In the genomic region with DNA sequence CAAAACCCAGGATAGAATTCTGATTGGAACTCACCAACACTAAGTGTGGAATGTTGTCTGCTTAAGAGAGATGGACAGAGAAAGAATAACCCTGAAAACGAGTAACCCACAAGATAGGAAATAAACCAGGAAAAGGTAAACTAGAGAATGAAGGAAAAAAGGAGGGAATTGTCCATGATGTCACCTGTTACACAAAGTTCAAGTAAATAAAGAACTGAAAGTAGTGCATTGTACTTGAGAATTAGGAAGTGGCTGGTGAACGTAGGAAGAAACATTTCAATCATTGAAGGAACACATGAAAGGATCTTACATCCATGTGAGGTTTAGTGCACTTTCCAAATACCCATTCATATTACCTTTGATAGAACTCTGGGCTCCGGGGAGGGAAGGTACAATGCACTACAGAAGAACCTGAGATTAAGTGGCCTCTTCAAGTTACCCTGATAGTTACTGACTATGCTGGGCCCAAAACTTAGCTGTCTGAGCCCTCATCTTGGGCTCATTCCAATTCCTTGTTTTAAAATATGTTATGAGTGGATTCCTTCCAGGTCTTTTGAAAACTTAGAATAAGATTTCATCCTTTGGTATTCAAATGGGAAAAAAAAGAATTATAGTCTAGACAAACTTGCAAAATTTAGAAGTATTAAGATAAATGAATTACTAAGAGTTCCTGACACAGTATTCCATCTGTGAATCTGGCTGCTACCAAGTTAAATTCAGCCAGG, we compare ENCODE assay signal across 9 cellular contexts. TPM values are rescaled to one million over a fixed set of nuclear protein-coding genes. Genes with fewer than 3 reads are reported as not detected.
DNase-seq lines count a peak whose midpoint lies in the region; ATAC-seq, FAIRE-seq and TF ChIP-seq lines count a peak whose summit lies in the region.
"Had no signal": no experiment of that assay in that cellular context is flagged by ENCODE, and none has a peak within 500 bp of the region (broad histone marks: within the 10 kb centered on the region; RNA-seq: fewer than 3 reads in every experiment).

No MANE protein-coding gene starts in this region.

- no peak overlapping the region for H3K27ac ChIP-seq in HepG2 (ENCODE audit: extremely low read length, insufficient read depth, low read length)
- H3K27ac ChIP-seq in temporal lobe (ENCODE audit: low read depth, low read length) = peak overlapping the region; percentile 55

- TF ChIP-seq EP300 in HepG2 (IDR thresholded peaks at IDR 0.05; ENCODE audit: low read depth in 2 of 2, low read length in 2 of 2) (no peak), HepG2 (CRISPR knock-in tag; IDR thresholded peaks at IDR 0.05; ENCODE audit: borderline replicate concordance) (no peak)

- peaks cover 26% of the 10 kb centered on the region for H3K4me1 Mint-ChIP-seq in activated CD4-positive, alpha-beta T cell treated with anti-CD3 and anti-CD28 coated beads, Interleukin-2, amount 10 ng/mL, durations not matched to agents 7 days and 5 days
- peaks cover 23% of the 10 kb centered on the region for H3K4me1 Mint-ChIP-seq in activated naive CD8-positive, alpha-beta T cell treated with anti-CD3 and anti-CD28 coated beads for 36 hours

- FAIRE-seq in HepG2 (lab: Jason Lieb, UNC) = no peak

- H3K27me3 ChIP-seq in HepG2 (ENCODE audit: control insufficient read depth in 1 of 2, insufficient read depth in 2 of 2, low read length in 2 of 2) = no peaks in the 10 kb centered on the region

- ATAC-seq in HepG2 (no peak), HG02884 (IDR thresholded peaks at IDR 0.05; ENCODE audit: unreplicated experiment) (no peak), GM18511 (IDR thresholded peaks at IDR 0.05; ENCODE audit: unreplicated experiment) (no peak)

- TF ChIP-seq CTCF in HepG2 (CRISPR knock-in tag; IDR thresholded peaks at IDR 0.05) = no peak

- POLR2A ChIA-PET in activated CD4-positive, alpha-beta T cell treated with anti-CD3 and anti-CD28 coated beads, Interleukin-2, amount 10 ng/mL, durations not matched to agents 7 days and 5 days (lab: Charles Lee) = no interaction called here
- POLR2A ChIA-PET in HepG2 (lab: Yijun Ruan, JAX) = interaction anchor here (1.3 to 1.7 kb wide), 2 partner anchors 9 to 234 kb away, joined by 4 to 7 read pairs; no protein-coding TSS in a partner anchor

- H3K36me3 ChIP-seq in HepG2 (replicated peaks in 1 of 2; ENCODE audit: control insufficient read depth in 1 of 2, insufficient read depth in 2 of 2, low read length in 2 of 2) = no peaks in the 10 kb centered on the region; a peak in 1 of 5 replicates

- H3K9ac ChIP-seq in HepG2 (ENCODE audit: insufficient read depth, low read depth, low read length) = peak overlapping the region; percentile 76; the same call in 1 of the 2 replicates

- H3K9me3 ChIP-seq in HepG2 (ENCODE audit: low read length) = no peaks in the 10 kb centered on the region

- H4K20me1 ChIP-seq in HepG2 (ENCODE audit: insufficient read depth, low read length) = peaks cover 7% of the 10 kb centered on the region; the same call in 1 of the 2 replicates

- CTCF ChIA-PET in activated CD4-positive, alpha-beta T cell treated with anti-CD3 and anti-CD28 coated beads, Interleukin-2, amount 10 ng/mL, durations not matched to agents 7 days and 5 days (lab: Charles Lee) = interaction anchor here (1.4 to 1.5 kb wide), 2 partner anchors 13 to 24 kb away, joined by 3 to 4 read pairs; no protein-coding TSS in a partner anchor
- CTCF ChIA-PET in HepG2 (lab: Yijun Ruan, JAX; ENCODE audit: low intra/inter-chr PET ratio, low total read pairs) = no interaction called here

- peak overlapping the region; percentile 68 for H2AFZ ChIP-seq in HepG2 (ENCODE audit: low read length)

- DNase-seq in activated CD4-positive, alpha-beta T cell treated with anti-CD3 and anti-CD28 coated beads, Interleukin-2, amount 10 ng/mL, durations not matched to agents 7 days and 5 days = no peak
- no peak for DNase-seq in activated CD4-positive, alpha-beta T cell treated with anti-CD3 and anti-CD28 coated beads for 48 hours
- DNase-seq in activated naive CD8-positive, alpha-beta T cell treated with anti-CD3 and anti-CD28 coated beads for 36 hours = no peak
- DNase-seq in HepG2 (ENCODE audit: low spot score) (peak; percentile 37), posterior cingulate gyrus (no peak)
- DNase-seq: activated CD4-positive, CD25-positive, alpha-beta regulatory T cell had no signal

- peaks cover 28% of the 10 kb centered on the region for H3K4me1 ChIP-seq in HepG2 (ENCODE audit: insufficient read depth, low read length)

- peak overlapping the region; percentile 94 for H3K4me3 Mint-ChIP-seq in activated CD4-positive, alpha-beta T cell treated with anti-CD3 and anti-CD28 coated beads, Interleukin-2, amount 10 ng/mL, durations not matched to agents 7 days and 5 days
- peak overlapping the region; percentile 97 for H3K4me3 Mint-ChIP-seq in activated naive CD8-positive, alpha-beta T cell treated with anti-CD3 and anti-CD28 coated beads for 36 hours

- no peaks in the 10 kb centered on the region for H3K9me3 Mint-ChIP-seq in activated CD4-positive, alpha-beta T cell treated with anti-CD3 and anti-CD28 coated beads, Interleukin-2, amount 10 ng/mL, durations not matched to agents 7 days and 5 days
- no peaks in the 10 kb centered on the region for H3K9me3 Mint-ChIP-seq in activated naive CD8-positive, alpha-beta T cell treated with anti-CD3 and anti-CD28 coated beads for 36 hours

- intact Hi-C loops in HepG2 (cut with micrococcal nuclease; ENCODE audit: unreplicated experiment) = loop anchor here (5.0 to 10.0 kb wide), 3 partner anchors 298 to 1438 kb away; a partner anchor contains a TSS
- intact Hi-C loops in posterior cingulate gyrus (cut with DNase I) = loop anchor here (10.0 kb wide), 1 partner anchor 51 kb away; no protein-coding TSS in a partner anchor

- no peak for TF ChIP-seq RAD21 in HepG2 (CRISPR knock-in tag; IDR thresholded peaks at IDR 0.05)

- WGBS in HepG2 (ENCODE audit: low lambda C conversion rate) = 0% methylated on average over 3 of the region's 3 CpGs

- H3K4me2 ChIP-seq in HepG2 (ENCODE audit: low read depth, low read length) = peak overlapping the region; percentile 92

- H3K79me2 ChIP-seq in HepG2 (ENCODE audit: insufficient read depth, low read length) = peaks cover 29% of the 10 kb centered on the region

- in situ Hi-C loops in HepG2 (cut with HindIII; ENCODE audit: extremely low pct_ligation_motif_present, low pct_unique_long_range_greater_than_20kb) = no loop called here

- no TSS peak for BruUV-seq in HepG2 (replicated peaks; lab: Mats Ljungman, UMichigan)

- no peak overlapping the region for H3K27ac Mint-ChIP-seq in activated CD4-positive, alpha-beta T cell treated with anti-CD3 and anti-CD28 coated beads, Interleukin-2, amount 10 ng/mL, durations not matched to agents 7 days and 5 days
- no peak overlapping the region for H3K27ac Mint-ChIP-seq in activated naive CD8-positive, alpha-beta T cell treated with anti-CD3 and anti-CD28 coated beads for 36 hours

- no peak for TF ChIP-seq POLR2A in HepG2 (IDR thresholded peaks at IDR 0.05; ENCODE audit: insufficient read depth in 1 of 2, low read depth in 2 of 2, low read length in 2 of 2)

- peaks cover 30% of the 10 kb centered on the region for H3K27me3 Mint-ChIP-seq in activated CD4-positive, alpha-beta T cell treated with anti-CD3 and anti-CD28 coated beads, Interleukin-2, amount 10 ng/mL, durations not matched to agents 7 days and 5 days
- peaks cover 6% of the 10 kb centered on the region for H3K27me3 Mint-ChIP-seq in activated naive CD8-positive, alpha-beta T cell treated with anti-CD3 and anti-CD28 coated beads for 36 hours

- H3K36me3 Mint-ChIP-seq in activated CD4-positive, alpha-beta T cell treated with anti-CD3 and anti-CD28 coated beads, Interleukin-2, amount 10 ng/mL, durations not matched to agents 7 days and 5 days (ENCODE audit: low read depth) = no peaks in the 10 kb centered on the region
- no peaks in the 10 kb centered on the region for H3K36me3 Mint-ChIP-seq in activated naive CD8-positive, alpha-beta T cell treated with anti-CD3 and anti-CD28 coated beads for 36 hours

- peak overlapping the region; percentile 82 to 89 (median 88); a peak in 5 of 6 replicates for H3K4me3 ChIP-seq in HepG2 (replicated peaks in 1 of 3; ENCODE audit: insufficient read depth in 1 of 3, low read depth in 2 of 3, low read length in 3 of 3)

RNA-seq across cellular contexts. Expression of a gene that starts 1.1 kb away (rescaled TPM):
- 10 to 100 TPM; 20.2 to 24.3 TPM for total RNA-seq in activated CD4-positive, alpha-beta T cell treated with anti-CD3 and anti-CD28 coated beads, Interleukin-2, amount 10 ng/mL, durations not matched to agents 7 days and 5 days
- 10 to 100 TPM; 14.8 to 16.3 TPM for total RNA-seq in activated naive CD8-positive, alpha-beta T cell treated with anti-CD3 and anti-CD28 coated beads for 36 hours
- total RNA-seq in HepG2 (2016; rRNA removed; fragmentation: Illumina TruSeq; extraction: Trizol) = 34.7 and 40.6 TPM in 2 replicates
- 9.1 and 12.7 TPM in 2 replicates for total RNA-seq in HepG2 (2016; cell fraction: cytosol; rRNA removed; fragmentation: Illumina TruSeq; extraction: Trizol; ENCODE audit: low read depth)
- total RNA-seq in HepG2 (2016; cell fraction: insoluble cytoplasmic fraction; rRNA removed; fragmentation: Illumina TruSeq; extraction: Trizol) = 32.6 and 44.2 TPM in 2 replicates
- 22.3 and 24.0 TPM in 2 replicates for total RNA-seq in HepG2 (2016; cell fraction: membrane; rRNA removed; fragmentation: Illumina TruSeq; extraction: Trizol)
- total RNA-seq in HepG2 (2016; cell fraction: nucleus; rRNA removed; fragmentation: Illumina TruSeq; extraction: Trizol) = 23.7 and 27.2 TPM in 2 replicates
- 25.1 and 28.0 TPM in 2 replicates for polyA plus RNA-seq in HepG2 (2011; rRNA removed)
- polyA plus RNA-seq in HepG2 (2011; cell fraction: cytosol; rRNA removed) = 12.2 and 15.6 TPM in 2 replicates
- polyA plus RNA-seq in HepG2 (2011; cell fraction: nucleus; rRNA removed) = 13.1 and 15.8 TPM in 2 replicates
- polyA plus RNA-seq in HepG2 (2012) = 25.0 and 25.6 TPM in 2 replicates
- polyA plus RNA-seq in HepG2 (2016; cell fraction: cytosol; fragmentation: Illumina TruSeq; extraction: Trizol; ENCODE audit: low read depth) = 5.7 and 8.0 TPM in 2 replicates
- 38.6 and 40.4 TPM in 2 replicates for polyA plus RNA-seq in HepG2 (2016; cell fraction: insoluble cytoplasmic fraction; fragmentation: Illumina TruSeq; extraction: Trizol; ENCODE audit: low read depth)
- polyA plus RNA-seq in HepG2 (2016; cell fraction: membrane; fragmentation: Illumina TruSeq; extraction: Trizol; ENCODE audit: low read depth) = 9.1 and 10.4 TPM in 2 replicates
- 18.9 and 21.3 TPM in 2 replicates for polyA plus RNA-seq in HepG2 (2016; cell fraction: nucleus; fragmentation: Illumina TruSeq; extraction: Trizol; ENCODE audit: insufficient read depth, low read depth)
- polyA minus RNA-seq in HepG2 (2011; rRNA and poly(A)+ RNA removed; ENCODE audit: low replicate concordance) = 4.0 and 12.0 TPM in 2 replicates
- 22.2 and 23.8 TPM in 2 replicates for polyA minus RNA-seq in HepG2 (2011; cell fraction: cytosol; rRNA and poly(A)+ RNA removed)
- 88.5 and 114 TPM in 2 replicates for polyA minus RNA-seq in HepG2 (2011; cell fraction: nucleus; rRNA and poly(A)+ RNA removed)
- 52.4 TPM for total RNA-seq in temporal lobe

RNA-seq across cellular contexts. Expression of a gene that starts 24.1 kb away (rescaled TPM):
- not detected for total RNA-seq in activated CD4-positive, alpha-beta T cell treated with anti-CD3 and anti-CD28 coated beads, Interleukin-2, amount 10 ng/mL, durations not matched to agents 7 days and 5 days
- total RNA-seq in activated naive CD8-positive, alpha-beta T cell treated with anti-CD3 and anti-CD28 coated beads for 36 hours = not detected
- total RNA-seq in HepG2 (2016; rRNA removed; fragmentation: Illumina TruSeq; extraction: Trizol) (not detected in 2 replicates), temporal lobe (0.25 TPM)
- total RNA-seq in HepG2 (2016; cell fraction: cytosol; rRNA removed; fragmentation: Illumina TruSeq; extraction: Trizol; ENCODE audit: low read depth) = not detected in 2 replicates
- not detected in 2 replicates for total RNA-seq in HepG2 (2016; cell fraction: insoluble cytoplasmic fraction; rRNA removed; fragmentation: Illumina TruSeq; extraction: Trizol)
- not detected in 2 replicates for total RNA-seq in HepG2 (2016; cell fraction: membrane; rRNA removed; fragmentation: Illumina TruSeq; extraction: Trizol)
- total RNA-seq in HepG2 (2016; cell fraction: nucleus; rRNA removed; fragmentation: Illumina TruSeq; extraction: Trizol) = not detected in 2 replicates
- polyA plus RNA-seq in HepG2 (2011; rRNA removed) = 0.07 TPM in 1 of 2 replicates, not detected in the other
- polyA plus RNA-seq in HepG2 (2011; cell fraction: cytosol; rRNA removed) = not detected in 2 replicates
- polyA plus RNA-seq in HepG2 (2011; cell fraction: nucleus; rRNA removed) = 0.14 TPM in 1 of 2 replicates, not detected in the other
- polyA plus RNA-seq in HepG2 (2012) = not detected in 2 replicates
- not detected in 2 replicates for polyA plus RNA-seq in HepG2 (2016; cell fraction: cytosol; fragmentation: Illumina TruSeq; extraction: Trizol; ENCODE audit: low read depth)
- not detected in 2 replicates for polyA plus RNA-seq in HepG2 (2016; cell fraction: insoluble cytoplasmic fraction; fragmentation: Illumina TruSeq; extraction: Trizol; ENCODE audit: low read depth)
- polyA plus RNA-seq in HepG2 (2016; cell fraction: membrane; fragmentation: Illumina TruSeq; extraction: Trizol; ENCODE audit: low read depth) = not detected in 2 replicates
- polyA plus RNA-seq in HepG2 (2016; cell fraction: nucleus; fragmentation: Illumina TruSeq; extraction: Trizol; ENCODE audit: insufficient read depth, low read depth) = not detected in 2 replicates
- 0.24 TPM in 1 of 2 replicates, not detected in the other for polyA minus RNA-seq in HepG2 (2011; rRNA and poly(A)+ RNA removed; ENCODE audit: low replicate concordance)
- not detected in 2 replicates for polyA minus RNA-seq in HepG2 (2011; cell fraction: cytosol; rRNA and poly(A)+ RNA removed)
- polyA minus RNA-seq in HepG2 (2011; cell fraction: nucleus; rRNA and poly(A)+ RNA removed) = not detected in 2 replicates

RNA-seq across cellular contexts. Expression of a gene that starts 38.5 kb away (rescaled TPM):
- total RNA-seq in activated CD4-positive, alpha-beta T cell treated with anti-CD3 and anti-CD28 coated beads, Interleukin-2, amount 10 ng/mL, durations not matched to agents 7 days and 5 days = not detected
- not detected for total RNA-seq in activated naive CD8-positive, alpha-beta T cell treated with anti-CD3 and anti-CD28 coated beads for 36 hours
- total RNA-seq in HepG2 (2016; rRNA removed; fragmentation: Illumina TruSeq; extraction: Trizol) = not detected in 2 replicates
- not detected in 2 replicates for total RNA-seq in HepG2 (2016; cell fraction: cytosol; rRNA removed; fragmentation: Illumina TruSeq; extraction: Trizol; ENCODE audit: low read depth)
- not detected in 2 replicates for total RNA-seq in HepG2 (2016; cell fraction: insoluble cytoplasmic fraction; rRNA removed; fragmentation: Illumina TruSeq; extraction: Trizol)
- total RNA-seq in HepG2 (2016; cell fraction: membrane; rRNA removed; fragmentation: Illumina TruSeq; extraction: Trizol) = not detected in 2 replicates
- not detected in 2 replicates for total RNA-seq in HepG2 (2016; cell fraction: nucleus; rRNA removed; fragmentation: Illumina TruSeq; extraction: Trizol)
- polyA plus RNA-seq in HepG2 (2011; rRNA removed) = 0.07 TPM in 1 of 2 replicates, not detected in the other
- not detected in 2 replicates for polyA plus RNA-seq in HepG2 (2011; cell fraction: cytosol; rRNA removed)
- not detected in 2 replicates for polyA plus RNA-seq in HepG2 (2011; cell fraction: nucleus; rRNA removed)
- not detected in 2 replicates for polyA plus RNA-seq in HepG2 (2012)
- not detected in 2 replicates for polyA plus RNA-seq in HepG2 (2016; cell fraction: cytosol; fragmentation: Illumina TruSeq; extraction: Trizol; ENCODE audit: low read depth)
- polyA plus RNA-seq in HepG2 (2016; cell fraction: insoluble cytoplasmic fraction; fragmentation: Illumina TruSeq; extraction: Trizol; ENCODE audit: low read depth) = not detected in 2 replicates
- polyA plus RNA-seq in HepG2 (2016; cell fraction: membrane; fragmentation: Illumina TruSeq; extraction: Trizol; ENCODE audit: low read depth) = not detected in 2 replicates
- not detected in 2 replicates for polyA plus RNA-seq in HepG2 (2016; cell fraction: nucleus; fragmentation: Illumina TruSeq; extraction: Trizol; ENCODE audit: insufficient read depth, low read depth)
- not detected in 2 replicates for polyA minus RNA-seq in HepG2 (2011; rRNA and poly(A)+ RNA removed; ENCODE audit: low replicate concordance)
- not detected in 2 replicates for polyA minus RNA-seq in HepG2 (2011; cell fraction: cytosol; rRNA and poly(A)+ RNA removed)
- not detected in 2 replicates for polyA minus RNA-seq in HepG2 (2011; cell fraction: nucleus; rRNA and poly(A)+ RNA removed)
- not detected for total RNA-seq in temporal lobe

RNA-seq across cellular contexts. Expression of a gene that starts 56.1 kb away (rescaled TPM):
- not detected for total RNA-seq in activated CD4-positive, alpha-beta T cell treated with anti-CD3 and anti-CD28 coated beads, Interleukin-2, amount 10 ng/mL, durations not matched to agents 7 days and 5 days
- total RNA-seq in activated naive CD8-positive, alpha-beta T cell treated with anti-CD3 and anti-CD28 coated beads for 36 hours = not detected
- not detected in 2 replicates for total RNA-seq in HepG2 (2016; rRNA removed; fragmentation: Illumina TruSeq; extraction: Trizol)
- not detected in 2 replicates for total RNA-seq in HepG2 (2016; cell fraction: cytosol; rRNA removed; fragmentation: Illumina TruSeq; extraction: Trizol; ENCODE audit: low read depth)
- not detected in 2 replicates for total RNA-seq in HepG2 (2016; cell fraction: insoluble cytoplasmic fraction; rRNA removed; fragmentation: Illumina TruSeq; extraction: Trizol)
- not detected in 2 replicates for total RNA-seq in HepG2 (2016; cell fraction: membrane; rRNA removed; fragmentation: Illumina TruSeq; extraction: Trizol)
- total RNA-seq in HepG2 (2016; cell fraction: nucleus; rRNA removed; fragmentation: Illumina TruSeq; extraction: Trizol) = not detected in 2 replicates
- polyA plus RNA-seq in HepG2 (2011; rRNA removed) = not detected in 2 replicates
- polyA plus RNA-seq in HepG2 (2011; cell fraction: cytosol; rRNA removed) = not detected in 2 replicates
- polyA plus RNA-seq in HepG2 (2011; cell fraction: nucleus; rRNA removed) = 0.26 TPM in 1 of 2 replicates, not detected in the other
- polyA plus RNA-seq in HepG2 (2012) = not detected in 2 replicates
- polyA plus RNA-seq in HepG2 (2016; cell fraction: cytosol; fragmentation: Illumina TruSeq; extraction: Trizol; ENCODE audit: low read depth) = not detected in 2 replicates
- not detected in 2 replicates for polyA plus RNA-seq in HepG2 (2016; cell fraction: insoluble cytoplasmic fraction; fragmentation: Illumina TruSeq; extraction: Trizol; ENCODE audit: low read depth)
- polyA plus RNA-seq in HepG2 (2016; cell fraction: membrane; fragmentation: Illumina TruSeq; extraction: Trizol; ENCODE audit: low read depth) = not detected in 2 replicates
- polyA plus RNA-seq in HepG2 (2016; cell fraction: nucleus; fragmentation: Illumina TruSeq; extraction: Trizol; ENCODE audit: insufficient read depth, low read depth) = not detected in 2 replicates
- polyA minus RNA-seq in HepG2 (2011; rRNA and poly(A)+ RNA removed; ENCODE audit: low replicate concordance) = not detected in 2 replicates
- not detected in 2 replicates for polyA minus RNA-seq in HepG2 (2011; cell fraction: cytosol; rRNA and poly(A)+ RNA removed)
- not detected in 2 replicates for polyA minus RNA-seq in HepG2 (2011; cell fraction: nucleus; rRNA and poly(A)+ RNA removed)
- not detected for total RNA-seq in temporal lobe
